ENCODE assay signal across 8 cellular contexts in the genomic region with DNA sequence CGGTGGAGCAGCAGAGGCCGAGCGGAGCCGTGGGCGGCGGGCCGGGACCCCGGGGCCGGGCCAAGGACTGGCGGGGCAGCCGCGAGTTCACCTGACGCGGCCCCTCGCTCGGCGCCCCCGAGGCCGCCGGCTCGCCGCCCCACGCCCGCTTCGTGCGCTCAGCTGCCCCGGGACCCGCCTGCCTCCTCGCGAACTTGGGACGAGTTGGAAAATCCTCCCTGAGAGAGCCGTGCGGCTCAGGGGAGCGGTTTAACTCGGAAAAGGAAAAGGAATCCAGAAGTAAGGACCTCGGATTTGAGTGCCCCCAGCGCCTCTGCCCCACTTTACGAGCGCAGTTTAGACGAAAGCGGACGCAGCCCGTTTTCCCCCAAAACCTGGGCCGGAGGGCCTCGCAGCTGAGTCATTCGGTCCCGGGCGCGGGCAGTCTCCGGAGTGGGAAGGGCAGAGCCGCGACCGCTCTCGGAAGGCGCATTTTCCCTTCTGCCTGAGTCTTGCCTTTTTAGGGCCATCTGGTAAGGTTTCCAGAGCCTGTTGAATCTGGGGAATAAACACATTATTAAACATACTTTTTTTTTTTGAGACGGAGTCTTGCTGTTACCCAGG. TPM values are rescaled to one million over a fixed set of nuclear protein-coding genes. Genes with fewer than 3 reads are reported as not detected.
DNase-seq lines count a peak whose midpoint lies in the region; ATAC-seq and TF ChIP-seq lines count a peak whose summit lies in the region.

No MANE protein-coding gene starts in this region.

- intact Hi-C loops in activated naive CD4-positive, alpha-beta T cell treated with anti-CD3 and anti-CD28 coated beads for 36 hours (cut with micrococcal nuclease) = loop anchor here (1.0 to 5.0 kb wide), 7 partner anchors 22 to 1990 kb away; a partner anchor contains a TSS

- H3K27ac Mint-ChIP-seq in activated naive CD4-positive, alpha-beta T cell treated with anti-CD3 and anti-CD28 coated beads for 36 hours = peak overlapping the region; percentile 95

- H3K9me3 ChIP-seq in gastroesophageal sphincter (no peaks in the 10 kb centered on the region), thoracic aorta (no peaks in the 10 kb centered on the region)

- WGBS in gastroesophageal sphincter (ENCODE audit: low coverage in 1 of 2), 2 donors = 0% methylated on average over 6 of the region's 56 CpGs; no CpG with 5 or more reads in 1 of the 2 donors

- no peak for TF ChIP-seq EP300 in gastroesophageal sphincter (IDR thresholded peaks at IDR 0.05)

- CTCF ChIA-PET in activated naive CD4-positive, alpha-beta T cell treated with anti-CD3 and anti-CD28 coated beads for 36 hours (lab: Charles Lee) = interaction anchor here (1.1 to 11.0 kb wide), 6 partner anchors 22 to 99 kb away, joined by 3 to 223 read pairs (median 5); no protein-coding TSS in a partner anchor

- ATAC-seq in HG02798 (IDR thresholded peaks at IDR 0.05; ENCODE audit: poor library complexity, unreplicated experiment) (peak; percentile 10), gastroesophageal sphincter (peak; percentile 40), omental fat pad (ENCODE audit: low FRiP score) (peak; percentile 55), thoracic aorta (ENCODE audit: insufficient number of reproducible peaks, low FRiP score, low read depth) (peak; percentile 12), GM18907 (IDR thresholded peaks at IDR 0.05; ENCODE audit: unreplicated experiment) (no peak)

- H3K27me3 Mint-ChIP-seq in activated naive CD4-positive, alpha-beta T cell treated with anti-CD3 and anti-CD28 coated beads for 36 hours (ENCODE audit: low read depth) = no peaks in the 10 kb centered on the region

- H3K36me3 ChIP-seq in gastroesophageal sphincter (no peaks in the 10 kb centered on the region), thoracic aorta (no peaks in the 10 kb centered on the region)

- H3K4me1 ChIP-seq in gastroesophageal sphincter (peaks cover 0 to 40% (median 0%) of the 10 kb centered on the region in 3 donors), thoracic aorta (ENCODE audit: control insufficient read depth in 1 of 2, low read depth in 2 of 2) (peaks cover 15 to 34% of the 10 kb centered on the region in 2 donors)

- H3K4me3 ChIP-seq in gastroesophageal sphincter (peak overlapping the region; percentile 71 to 91), thoracic aorta (peak overlapping the region; percentile 91)

- H3K4me3 Mint-ChIP-seq in activated naive CD4-positive, alpha-beta T cell treated with anti-CD3 and anti-CD28 coated beads for 36 hours = peak overlapping the region; percentile 81

- TF ChIP-seq POLR2A in gastroesophageal sphincter (IDR thresholded peaks at IDR 0.05) = no peak

- H3K27ac ChIP-seq in gastroesophageal sphincter (peak overlapping the region; percentile 95 to 100 (median 99)), thoracic aorta (peak overlapping the region; percentile 97 to 99)

- DNase-seq in DMS53 treated with DMSO at 0.1 percent for 48 hours (lab: John Stamatoyannopoulos, UW; ENCODE audit: unreplicated experiment) (peak; percentile 49), RPMI8226 (peak; percentile 54), omental fat pad (ENCODE audit: low spot score) (peak; percentile 31), thoracic aorta (ENCODE audit: low spot score) (peak; percentile 9)
- peak; percentile 59 for DNase-seq in activated naive CD4-positive, alpha-beta T cell treated with anti-CD3 and anti-CD28 coated beads for 36 hours

- H3K36me3 Mint-ChIP-seq in activated naive CD4-positive, alpha-beta T cell treated with anti-CD3 and anti-CD28 coated beads for 36 hours (ENCODE audit: low read depth) = peaks cover 18% of the 10 kb centered on the region

- H3K9me3 Mint-ChIP-seq in activated naive CD4-positive, alpha-beta T cell treated with anti-CD3 and anti-CD28 coated beads for 36 hours = no peaks in the 10 kb centered on the region

- H3K4me1 Mint-ChIP-seq in activated naive CD4-positive, alpha-beta T cell treated with anti-CD3 and anti-CD28 coated beads for 36 hours (ENCODE audit: low read depth) = peaks cover 54% of the 10 kb centered on the region

- H3K27me3 ChIP-seq in gastroesophageal sphincter (no peaks in the 10 kb centered on the region), thoracic aorta (replicated peaks; ENCODE audit: insufficient read depth) (no peaks in the 10 kb centered on the region)

- TF ChIP-seq CTCF in gastroesophageal sphincter (IDR thresholded peaks at IDR 0.05) (no peak), omental fat pad (IDR thresholded peaks at IDR 0.05) (no peak), thoracic aorta (IDR thresholded peaks at IDR 0.05) (no peak)

RNA-seq across cellular contexts. Expression of a gene that starts 0.7 kb away (rescaled TPM):
- total RNA-seq in activated naive CD4-positive, alpha-beta T cell treated with anti-CD3 and anti-CD28 coated beads for 36 hours = 100 to 1,000 TPM; 107 to 111 TPM
- total RNA-seq in gastroesophageal sphincter (10 to 100 TPM; 37.7 to 78.1 (median 47.1) TPM), omental fat pad (100 to 1,000 TPM in 2 of 4 donors, 10 to 100 TPM in 2; 43.3 to 159 (median 74.2) TPM), thoracic aorta (10 to 100 TPM; 34.1 to 53.4 TPM)

RNA-seq across cellular contexts. Expression of a gene that starts 37.2 kb away (rescaled TPM):
- total RNA-seq in activated naive CD4-positive, alpha-beta T cell treated with anti-CD3 and anti-CD28 coated beads for 36 hours = 10 to 100 TPM; 35.3 to 36.9 TPM
- 10 to 100 TPM; 15.9 to 28.5 (median 22.7) TPM for total RNA-seq in gastroesophageal sphincter
- 10 to 100 TPM; 16.5 to 20.2 (median 17.7) TPM for total RNA-seq in omental fat pad
- 10 to 100 TPM in 1 of 2 donors, 1 to 10 TPM in 1; 9.6 to 11.8 TPM for total RNA-seq in thoracic aorta

Comparison
In these comparisons a context has a peak if more than half of its experiments do, and no peak if none do; other contexts are left out.
1. DNase-seq: peak in every context shown above with its lines; median percentile 59 in activated naive CD4-positive, alpha-beta T cell treated with anti-CD3 and anti-CD28 coated beads for 36 hours; 54 in RPMI8226; 49 in DMS53 treated with DMSO at 0.1 percent for 48 hours; 31 in omental fat pad; 9 in thoracic aorta.